ENCODE assay signal across 9 cellular contexts in genomic region chr12:12024958-12025682, GRCh38. TPM values are rescaled to one million over a fixed set of nuclear protein-coding genes. Genes with fewer than 3 reads are reported as not detected.
DNase-seq lines count a peak whose midpoint lies in the region; ATAC-seq and TF ChIP-seq lines count a peak whose summit lies in the region.
"Had no signal": no experiment of that assay in that cellular context is flagged by ENCODE, and none has a peak within 500 bp of the region (broad histone marks: within the 10 kb centered on the region; RNA-seq: fewer than 3 reads in every experiment).

No MANE protein-coding gene starts in this region.

- intact Hi-C loops in left lung (cut with DNase I) = no loop called here

- H3K27me3 ChIP-seq in Loucy (ENCODE audit: insufficient read depth, low read length, poor library complexity, severe bottlenecking) (no peaks in the 10 kb centered on the region), left lung (no peaks in the 10 kb centered on the region), Karpas-422 (ENCODE audit: low read length) (no peaks in the 10 kb centered on the region)

- no peaks in the 10 kb centered on the region for H3K36me3 ChIP-seq in Loucy (ENCODE audit: insufficient read depth, low read length)
- no peaks in the 10 kb centered on the region for H3K36me3 ChIP-seq in left lung
- no peaks in the 10 kb centered on the region for H3K36me3 ChIP-seq in Karpas-422 (ENCODE audit: insufficient read depth, low read length)

- H3K4me2 ChIP-seq in Loucy (ENCODE audit: low read depth, low read length, poor library complexity, severe bottlenecking) = no peak overlapping the region
- no peak overlapping the region for H3K4me2 ChIP-seq in Karpas-422 (ENCODE audit: low read depth, low read length, poor library complexity, severe bottlenecking)

- H3K27ac ChIP-seq in left lung (no peak overlapping the region), Karpas-422 (ENCODE audit: low read length) (no peak overlapping the region)

- H3K4me1 ChIP-seq in Loucy (ENCODE audit: insufficient read depth, low read length, poor library complexity, severe bottlenecking) = no peaks in the 10 kb centered on the region
- no peaks in the 10 kb centered on the region for H3K4me1 ChIP-seq in left lung
- H3K4me1 ChIP-seq in Karpas-422 (ENCODE audit: low read length) = peaks cover 6% of the 10 kb centered on the region

- no peaks in the 10 kb centered on the region for H3K79me2 ChIP-seq in Loucy (ENCODE audit: insufficient read depth, low read length)
- H3K79me2 ChIP-seq in Karpas-422 (ENCODE audit: low read length) = no peaks in the 10 kb centered on the region

- DNase-seq in SW 1271 (lab: John Stamatoyannopoulos, UW) (no peak), DMS153 treated with DMSO at 0.1 percent for 48 hours (lab: John Stamatoyannopoulos, UW; ENCODE audit: unreplicated experiment) (no peak), left lung (no peak), Karpas-422 (no peak)
- DNase-seq: immature natural killer cell had no signal

- H3K9me3 ChIP-seq in Loucy (ENCODE audit: insufficient read depth, low read depth, low read length) (no peaks in the 10 kb centered on the region), left lung (no peaks in the 10 kb centered on the region), Karpas-422 (ENCODE audit: low read length) (no peaks in the 10 kb centered on the region)

- H4K20me1 ChIP-seq in Loucy (ENCODE audit: insufficient read depth, low read length, poor library complexity, severe bottlenecking) (no peaks in the 10 kb centered on the region), Karpas-422 (ENCODE audit: insufficient read depth, low read depth, low read length) (no peaks in the 10 kb centered on the region)

- no peaks in the 10 kb centered on the region for H3F3A ChIP-seq in Loucy (ENCODE audit: low read depth)

- H3K9ac ChIP-seq in Loucy (ENCODE audit: low read depth, low read length, poor library complexity, severe bottlenecking) (no peak overlapping the region), Karpas-422 (ENCODE audit: low read length) (no peak overlapping the region)

- H2AFZ ChIP-seq in Loucy (ENCODE audit: low read length) (0 out of 2 replicates have a peak overlapping the region, but pooled peaks have one; percentile 49), Karpas-422 (ENCODE audit: low read length) (no peak overlapping the region)

- H3K9me2 ChIP-seq in Loucy (replicated peaks; ENCODE audit: low read depth, low read length) = no peaks in the 10 kb centered on the region
- H3K9me2 ChIP-seq in Karpas-422 (replicated peaks; ENCODE audit: insufficient read depth, low read length) = no peaks in the 10 kb centered on the region

- H3K4me3 ChIP-seq in Loucy (ENCODE audit: low read length, poor library complexity, severe bottlenecking) (no peak overlapping the region), left lung (no peak overlapping the region), Karpas-422 (ENCODE audit: low read length) (no peak overlapping the region)

- TF ChIP-seq CTCF in Loucy (conservative IDR thresholded peaks at IDR 0.05; ENCODE audit: low read length) = no peak
- TF ChIP-seq CTCF in left lung (IDR thresholded peaks at IDR 0.05) = no peak

- ATAC-seq in GM18498 (IDR thresholded peaks at IDR 0.05; ENCODE audit: unreplicated experiment) (peak; percentile 90), GM21576 (IDR thresholded peaks at IDR 0.05; ENCODE audit: unreplicated experiment) (peak; percentile 84), esophagus mucosa (peak; percentile 67), left lung (no peak)

RNA-seq across cellular contexts. Expression of gene BCL2L14, which starts 45.6 kb away (rescaled TPM):
- total RNA-seq in esophagus mucosa (0.24 TPM), left lung (1 to 10 TPM in 1 of 2 donors, under 1 TPM in 1; 0.65 to 1.7 TPM)
- not detected in 2 replicates for total RNA-seq in Karpas-422 (2014; rRNA removed; shearing (Covaris generic); ENCODE audit: low replicate concordance)
